Comparison of ENCODE assay signal across 1 cellular context in the genomic region with DNA sequence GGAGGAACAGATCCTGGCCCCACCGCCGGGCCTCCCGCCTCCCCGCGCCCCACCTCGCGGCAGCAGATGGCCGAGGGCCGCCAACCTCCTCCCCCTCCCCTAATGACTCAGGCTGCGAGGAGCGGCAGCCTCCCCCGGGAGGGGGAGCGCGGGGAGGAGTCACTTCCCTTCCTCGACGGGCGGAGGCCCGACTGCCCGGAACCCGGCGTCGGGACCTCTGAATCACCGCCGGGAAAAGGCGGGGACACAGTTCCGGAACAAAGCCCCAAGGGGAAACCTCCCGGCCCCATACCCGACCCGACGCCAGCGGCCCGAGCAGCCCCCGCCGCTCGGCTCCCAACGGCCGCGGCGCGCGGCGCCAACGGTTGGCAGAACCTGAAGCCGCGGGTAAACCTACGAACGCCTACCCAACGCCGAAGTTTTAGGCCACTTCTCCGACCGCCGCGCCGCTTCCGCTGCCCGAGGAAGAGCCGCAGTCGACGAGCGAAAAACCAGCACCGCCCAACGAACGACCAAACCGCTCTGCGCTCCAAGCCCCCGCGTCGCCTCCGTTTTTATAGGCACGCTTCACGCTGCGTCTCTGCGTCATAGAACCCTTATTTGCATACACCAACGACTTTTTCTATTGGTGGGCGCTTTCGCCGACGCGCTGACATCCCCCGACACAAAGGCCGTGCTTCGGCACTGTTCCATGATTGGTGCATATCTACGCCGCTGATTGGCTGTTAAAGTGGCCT.
A peak's percentile ranks its signal among the peaks of the same experiment; 100 is the strongest.
TF ChIP-seq lines count a peak whose summit lies in the region.

No MANE protein-coding gene starts in this region.

TF ChIP-seq in HepG2, 621 proteins besides CTCF, POLR2A, EP300 and RAD21 (continued from another document and continues in another):
- peak; percentile 97 for TF ChIP-seq ZNF614 (CRISPR knock-in tag; IDR thresholded peaks at IDR 0.05; ENCODE audit: borderline replicate concordance)
- peak; percentile 66 for TF ChIP-seq ZNF12 (CRISPR knock-in tag; IDR thresholded peaks at IDR 0.05)
- no peak for TF ChIP-seq MLLT10 (CRISPR knock-in tag; IDR thresholded peaks at IDR 0.05)
- no peak for TF ChIP-seq ZNF362 (CRISPR knock-in tag; IDR thresholded peaks at IDR 0.05; ENCODE audit: borderline replicate concordance)
- TF ChIP-seq ZKSCAN1 (IDR thresholded peaks at IDR 0.05; ENCODE audit: low read length): peak; percentile 71; the same call in 1 of the 2 replicates
- peak; percentile 87 for TF ChIP-seq IKZF4 (CRISPR knock-in tag; IDR thresholded peaks at IDR 0.05; ENCODE audit: borderline replicate concordance, low read depth, not compliant biosample characterization)
- TF ChIP-seq ZNF331 (CRISPR knock-in tag; IDR thresholded peaks at IDR 0.05): peak; percentile 64; the same call in 1 of the 2 replicates
- 0 out of 2 replicates have a peak, but pooled peaks have one; percentile 52 for TF ChIP-seq FIP1L1 (IDR thresholded peaks at IDR 0.05; ENCODE audit: borderline replicate concordance, insufficient read depth, low read depth, low read length)
- no peak for TF ChIP-seq ZKSCAN5 (CRISPR knock-in tag; IDR thresholded peaks at IDR 0.05)
- TF ChIP-seq NFYC (CRISPR knock-in tag; IDR thresholded peaks at IDR 0.05): peak; percentile 97
- peak; percentile 87; the same call in 1 of the 2 replicates for TF ChIP-seq MBNL3 (CRISPR knock-in tag; conservative IDR thresholded peaks at IDR 0.05)
- TF ChIP-seq ZBTB34 (CRISPR knock-in tag; IDR thresholded peaks at IDR 0.05): no peak
- peak; percentile 70 for TF ChIP-seq ZFX (CRISPR knock-in tag; IDR thresholded peaks at IDR 0.05; ENCODE audit: low read depth)
- TF ChIP-seq CHD2 (IDR thresholded peaks at IDR 0.05; ENCODE audit: low read depth, low read length): peak; percentile 45; the same call in 1 of the 2 replicates
- TF ChIP-seq RAD51 (IDR thresholded peaks at IDR 0.05; ENCODE audit: borderline replicate concordance): no peak
- TF ChIP-seq ZNF263 (CRISPR knock-in tag; IDR thresholded peaks at IDR 0.05): peak; percentile 92
- TF ChIP-seq ETS1 (CRISPR knock-in tag; IDR thresholded peaks at IDR 0.05): no peak
- peak; percentile 84; the same call in 1 of the 2 replicates for TF ChIP-seq ZNF256 (CRISPR knock-in tag; conservative IDR thresholded peaks at IDR 0.05)
- TF ChIP-seq, protein P1, sequence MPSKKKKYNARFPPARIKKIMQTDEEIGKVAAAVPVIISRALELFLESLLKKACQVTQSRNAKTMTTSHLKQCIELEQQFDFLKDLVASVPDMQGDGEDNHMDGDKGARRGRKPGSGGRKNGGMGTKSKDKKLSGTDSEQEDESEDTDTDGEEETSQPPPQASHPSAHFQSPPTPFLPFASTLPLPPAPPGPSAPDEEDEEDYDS (CRISPR knock-in tag; IDR thresholded peaks at IDR 0.05): peak; percentile 99
- TF ChIP-seq, protein P2, sequence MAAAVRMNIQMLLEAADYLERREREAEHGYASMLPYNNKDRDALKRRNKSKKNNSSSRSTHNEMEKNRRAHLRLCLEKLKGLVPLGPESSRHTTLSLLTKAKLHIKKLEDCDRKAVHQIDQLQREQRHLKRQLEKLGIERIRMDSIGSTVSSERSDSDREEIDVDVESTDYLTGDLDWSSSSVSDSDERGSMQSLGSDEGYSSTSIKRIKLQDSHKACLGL (CRISPR knock-in tag; IDR thresholded peaks at IDR 0.05): peak; percentile 42; the same call in 1 of the 2 replicates
- no peak for TF ChIP-seq ZNF878 (CRISPR knock-in tag; IDR thresholded peaks at IDR 0.05)
- TF ChIP-seq ZNF460 (CRISPR knock-in tag; IDR thresholded peaks at IDR 0.05; ENCODE audit: borderline replicate concordance): peak; percentile 32; the same call in 1 of the 2 replicates
- peak; percentile 77 for TF ChIP-seq SIX4 (CRISPR knock-in tag; IDR thresholded peaks at IDR 0.05)
- TF ChIP-seq BRF2 (CRISPR knock-in tag; IDR thresholded peaks at IDR 0.05): no peak
- peak; percentile 69; the same call in 1 of the 2 replicates for TF ChIP-seq ZNF546 (CRISPR knock-in tag; conservative IDR thresholded peaks at IDR 0.05)
- TF ChIP-seq SMYD3 (CRISPR knock-in tag; IDR thresholded peaks at IDR 0.05): no peak
- peak; percentile 92; the same call in 1 of the 2 replicates for TF ChIP-seq ZFYVE20 (CRISPR knock-in tag; IDR thresholded peaks at IDR 0.05; ENCODE audit: borderline replicate concordance, low read depth)
- TF ChIP-seq CBX2 (IDR thresholded peaks at IDR 0.05; ENCODE audit: low read depth, low read length): 0 out of 2 replicates have a peak, but pooled peaks have one; percentile 50
- TF ChIP-seq CBX2 (CRISPR knock-in tag; IDR thresholded peaks at IDR 0.05; ENCODE audit: low read depth): no peak
- peak; percentile 99 for TF ChIP-seq SRSF4 (IDR thresholded peaks at IDR 0.05; ENCODE audit: low read depth, low read length, poor library complexity, severe bottlenecking)
- TF ChIP-seq ZNF282 (IDR thresholded peaks at IDR 0.05; ENCODE audit: partially characterized antibody): no peak
- peak; percentile 84; the same call in 1 of the 2 replicates for TF ChIP-seq ZNF619 (CRISPR knock-in tag; IDR thresholded peaks at IDR 0.05)
- peak; percentile 94 for TF ChIP-seq KAT8 (CRISPR knock-in tag; IDR thresholded peaks at IDR 0.05)
- peak; percentile 90 for TF ChIP-seq TBL1XR1 (IDR thresholded peaks at IDR 0.05; ENCODE audit: borderline replicate concordance, low read length, partially characterized antibody)
- TF ChIP-seq ZSCAN31 (CRISPR knock-in tag; IDR thresholded peaks at IDR 0.05; ENCODE audit: low read depth): peak; percentile 97
- no peak; the same call in 1 of the 2 replicates for TF ChIP-seq MTF2 (CRISPR knock-in tag; IDR thresholded peaks at IDR 0.05; ENCODE audit: borderline replicate concordance)
- TF ChIP-seq LCORL (IDR thresholded peaks at IDR 0.05): no peak
- TF ChIP-seq LCORL (CRISPR knock-in tag; IDR thresholded peaks at IDR 0.05): no peak
- peak; percentile 76 for TF ChIP-seq MEIS1 (CRISPR knock-in tag; IDR thresholded peaks at IDR 0.05; ENCODE audit: borderline replicate concordance)
- TF ChIP-seq CBX1 (IDR thresholded peaks at IDR 0.05; ENCODE audit: low read depth): peak; percentile 99
- no peak for TF ChIP-seq STAT6 (CRISPR knock-in tag; IDR thresholded peaks at IDR 0.05; ENCODE audit: borderline replicate concordance)
- TF ChIP-seq, protein P3, sequence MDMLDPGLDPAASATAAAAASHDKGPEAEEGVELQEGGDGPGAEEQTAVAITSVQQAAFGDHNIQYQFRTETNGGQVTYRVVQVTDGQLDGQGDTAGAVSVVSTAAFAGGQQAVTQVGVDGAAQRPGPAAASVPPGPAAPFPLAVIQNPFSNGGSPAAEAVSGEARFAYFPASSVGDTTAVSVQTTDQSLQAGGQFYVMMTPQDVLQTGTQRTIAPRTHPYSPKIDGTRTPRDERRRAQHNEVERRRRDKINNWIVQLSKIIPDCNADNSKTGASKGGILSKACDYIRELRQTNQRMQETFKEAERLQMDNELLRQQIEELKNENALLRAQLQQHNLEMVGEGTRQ (IDR thresholded peaks at IDR 0.05; ENCODE audit: low read depth, low read length): no peak
- TF ChIP-seq, protein P3 (CRISPR knock-in tag; IDR thresholded peaks at IDR 0.05; ENCODE audit: borderline replicate concordance): no peak; the same call in 1 of the 2 replicates
- TF ChIP-seq, protein P4, sequence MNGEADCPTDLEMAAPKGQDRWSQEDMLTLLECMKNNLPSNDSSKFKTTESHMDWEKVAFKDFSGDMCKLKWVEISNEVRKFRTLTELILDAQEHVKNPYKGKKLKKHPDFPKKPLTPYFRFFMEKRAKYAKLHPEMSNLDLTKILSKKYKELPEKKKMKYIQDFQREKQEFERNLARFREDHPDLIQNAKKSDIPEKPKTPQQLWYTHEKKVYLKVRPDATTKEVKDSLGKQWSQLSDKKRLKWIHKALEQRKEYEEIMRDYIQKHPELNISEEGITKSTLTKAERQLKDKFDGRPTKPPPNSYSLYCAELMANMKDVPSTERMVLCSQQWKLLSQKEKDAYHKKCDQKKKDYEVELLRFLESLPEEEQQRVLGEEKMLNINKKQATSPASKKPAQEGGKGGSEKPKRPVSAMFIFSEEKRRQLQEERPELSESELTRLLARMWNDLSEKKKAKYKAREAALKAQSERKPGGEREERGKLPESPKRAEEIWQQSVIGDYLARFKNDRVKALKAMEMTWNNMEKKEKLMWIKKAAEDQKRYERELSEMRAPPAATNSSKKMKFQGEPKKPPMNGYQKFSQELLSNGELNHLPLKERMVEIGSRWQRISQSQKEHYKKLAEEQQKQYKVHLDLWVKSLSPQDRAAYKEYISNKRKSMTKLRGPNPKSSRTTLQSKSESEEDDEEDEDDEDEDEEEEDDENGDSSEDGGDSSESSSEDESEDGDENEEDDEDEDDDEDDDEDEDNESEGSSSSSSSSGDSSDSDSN (CRISPR knock-in tag; IDR thresholded peaks at IDR 0.05): peak; percentile 78
- TF ChIP-seq MAFK (conservative IDR thresholded peaks at IDR 0.05 in 1 of 2, IDR thresholded peaks at IDR 0.05 in 1 of 2; ENCODE audit: low read length in 2 of 2): peak; percentile 29 to 38; a peak in 2 of 4 replicates
- peak; percentile 80; the same call in 1 of the 2 replicates for TF ChIP-seq ZBTB1 (CRISPR knock-in tag; IDR thresholded peaks at IDR 0.05; ENCODE audit: borderline replicate concordance)
- TF ChIP-seq ZNF350 (CRISPR knock-in tag; IDR thresholded peaks at IDR 0.05; ENCODE audit: borderline replicate concordance, low read depth): peak; percentile 90; the same call in 1 of the 2 replicates
- no peak; the same call in 1 of the 2 replicates for TF ChIP-seq ZNF33A (CRISPR knock-in tag; IDR thresholded peaks at IDR 0.05; ENCODE audit: borderline replicate concordance)
- peak; percentile 91; the same call in 1 of the 2 replicates for TF ChIP-seq ZSCAN30 (CRISPR knock-in tag; IDR thresholded peaks at IDR 0.05)
- TF ChIP-seq PLSCR1 (CRISPR knock-in tag; IDR thresholded peaks at IDR 0.05; ENCODE audit: borderline replicate concordance): no peak
